In the genomic region with DNA sequence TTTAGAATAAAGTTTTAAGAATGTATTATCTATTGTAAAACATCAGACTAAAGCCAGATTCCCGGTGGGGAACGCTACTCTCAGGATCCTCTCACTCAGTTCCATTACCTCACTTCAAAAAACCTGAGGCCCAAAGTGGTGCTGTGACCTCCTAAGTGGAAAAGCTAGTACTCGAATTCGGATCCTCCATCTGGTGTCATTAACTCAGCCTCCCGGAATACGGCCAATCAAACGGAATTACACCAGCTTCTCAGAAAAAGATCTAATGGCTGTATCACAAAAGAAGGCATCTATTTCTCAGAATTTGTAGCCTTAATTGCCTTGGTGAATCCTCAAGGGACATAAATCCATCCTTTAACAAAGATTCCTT, we compare ENCODE assay signal across 8 cellular contexts. TPM values are rescaled to one million over a fixed set of nuclear protein-coding genes. Genes with fewer than 3 reads are reported as not detected.
DNase-seq lines count a peak whose midpoint lies in the region; ATAC-seq and TF ChIP-seq lines count a peak whose summit lies in the region.

No MANE protein-coding gene starts in this region.

- TF ChIP-seq CTCF in cardiac muscle cell (IDR thresholded peaks at IDR 0.05; ENCODE audit: low read depth, low read length) (no peak), fibroblast of mammary gland (conservative IDR thresholded peaks at IDR 0.05; ENCODE audit: control insufficient read depth, insufficient read depth, low read depth, low read length) (no peak), prostate gland (IDR thresholded peaks at IDR 0.05) (no peak)

- TF ChIP-seq POLR2A in prostate gland (IDR thresholded peaks at IDR 0.05) = no peak

- H3K27ac ChIP-seq in cardiac muscle cell (peak overlapping the region; percentile 87), SJCRH30 (peak overlapping the region; percentile 80), prostate gland (peak overlapping the region; percentile 89 to 91)

- H3K9me3 ChIP-seq in cardiac muscle cell (ENCODE audit: low read depth) (no peaks in the 10 kb centered on the region), SJCRH30 (replicated peaks) (no peaks in the 10 kb centered on the region), prostate gland (no peaks in the 10 kb centered on the region)

- intact Hi-C loops in Right ventricle myocardium superior (cut with DNase I) = no loop called here
- intact Hi-C loops in prostate gland (cut with DNase I) = no loop called here

- H3K4me3 ChIP-seq in cardiac muscle cell = peak overlapping the region; percentile 85
- peak overlapping the region; percentile 99 for H3K4me3 ChIP-seq in SJCRH30
- peak overlapping the region; percentile 71 for H3K4me3 ChIP-seq in fibroblast of mammary gland (ENCODE audit: control insufficient read depth, low read depth, low read length)
- peak overlapping the region; percentile 75 to 77 for H3K4me3 ChIP-seq in prostate gland

- no peak for ATAC-seq in Right ventricle myocardium superior (ENCODE audit: poor library complexity)
- no peak for ATAC-seq in esophagus mucosa
- no peak for ATAC-seq in HG03039 (IDR thresholded peaks at IDR 0.05; ENCODE audit: unreplicated experiment)

- WGBS in prostate gland = 8% methylated on average over 7 of the region's 7 CpGs

- DNase-seq in cardiac muscle cell (ENCODE audit: low read depth in 1 of 2, low spot score in 1 of 2) (peak in 1 of 2 donors; percentile 40), Right ventricle myocardium superior (no peak), SJCRH30 (no peak), fibroblast of mammary gland (ENCODE audit: low read depth) (no peak), prostate gland (ENCODE audit: low spot score) (no peak), kidney glomerular epithelial cell (lab: John Stamatoyannopoulos, UW) (no peak)

- no peaks in the 10 kb centered on the region for H3K27me3 ChIP-seq in cardiac muscle cell
- H3K27me3 ChIP-seq in SJCRH30 = no peaks in the 10 kb centered on the region
- no peaks in the 10 kb centered on the region for H3K27me3 ChIP-seq in prostate gland (replicated peaks; ENCODE audit: insufficient read depth)

- H3K4me1 ChIP-seq in cardiac muscle cell (ENCODE audit: low read depth) (peaks cover 20% of the 10 kb centered on the region), SJCRH30 (peaks cover 3% of the 10 kb centered on the region; the same call in 1 of the 2 replicates), prostate gland (replicated peaks) (peaks cover 7% of the 10 kb centered on the region)

- no peaks in the 10 kb centered on the region for H3K36me3 ChIP-seq in cardiac muscle cell
- no peaks in the 10 kb centered on the region; the same call in 1 of the 2 replicates for H3K36me3 ChIP-seq in SJCRH30
- H3K36me3 ChIP-seq in prostate gland = no peaks in the 10 kb centered on the region

RNA-seq across cellular contexts. Expression of a gene that starts 0.6 kb away (rescaled TPM):
- total RNA-seq in cardiac muscle cell (39.6 and 40.1 TPM in 2 replicates), Right ventricle myocardium superior (14.7 TPM), prostate gland (10 to 100 TPM; 13.8 to 22.7 TPM), esophagus mucosa (8.1 TPM)
- 31.7 and 40.8 TPM in 2 replicates for polyA plus RNA-seq in cardiac muscle cell
- 18.5 and 21.7 TPM in 2 replicates for total RNA-seq in SJCRH30 (2014; rRNA removed; shearing (Covaris generic))

RNA-seq across cellular contexts. Expression of a gene that starts 1.1 kb away (rescaled TPM):
- total RNA-seq in cardiac muscle cell = 54.7 and 107 TPM in 2 replicates
- 38.3 and 42.2 TPM in 2 replicates for polyA plus RNA-seq in cardiac muscle cell
- total RNA-seq in Right ventricle myocardium superior = 38.8 TPM
- total RNA-seq in SJCRH30 (2014; rRNA removed; shearing (Covaris generic)) = 46.4 and 52.6 TPM in 2 replicates
- 10 to 100 TPM; 37.5 to 48.4 TPM for total RNA-seq in prostate gland
- total RNA-seq in esophagus mucosa = 17.2 TPM
